ENCODE assay signal across 16 cellular contexts in the genomic region with DNA sequence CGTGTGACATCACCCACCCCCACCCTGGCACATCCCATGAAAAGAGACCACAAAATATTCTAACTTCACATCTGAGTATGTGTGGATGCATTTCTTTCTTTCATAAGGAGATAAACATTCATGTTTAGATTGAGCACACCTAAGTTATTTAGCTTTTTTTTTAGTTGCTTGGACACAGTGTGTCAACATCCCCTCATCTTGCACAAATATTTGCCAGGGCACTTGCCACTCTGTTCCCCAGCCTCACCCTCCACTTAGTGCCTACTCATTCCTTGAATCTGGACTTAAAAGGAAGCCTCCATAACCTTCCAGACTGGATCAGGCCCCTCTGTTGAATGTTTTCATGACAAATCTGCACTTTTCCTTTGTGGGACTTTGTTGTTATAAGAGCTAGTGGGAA.
DNase-seq lines count a peak whose midpoint lies in the region; ATAC-seq and TF ChIP-seq lines count a peak whose summit lies in the region.
"Had no signal": no experiment of that assay in that cellular context is flagged by ENCODE, and none has a peak within 500 bp of the region (broad histone marks: within the 10 kb centered on the region; RNA-seq: fewer than 3 reads in every experiment).

No MANE protein-coding gene starts in this region.

- H3K36me3 Mint-ChIP-seq in Calu3 (ENCODE audit: insufficient read depth, unreplicated experiment) (no peaks in the 10 kb centered on the region), chondrocyte (ENCODE audit: low read depth) (peaks cover 14% of the 10 kb centered on the region)

- no peak overlapping the region for H3K4me2 ChIP-seq in MM.1S (ENCODE audit: low read depth, low read length)

- H4K20me1 ChIP-seq in MM.1S (ENCODE audit: insufficient read depth, low read length), result no peaks in the 10 kb centered on the region

- no peak for TF ChIP-seq CTCF in Calu3 (IDR thresholded peaks at IDR 0.05; ENCODE audit: unreplicated experiment)
- no peak for TF ChIP-seq CTCF in lower lobe of right lung (IDR thresholded peaks at IDR 0.05)
- TF ChIP-seq CTCF in upper lobe of right lung (IDR thresholded peaks at IDR 0.05), result no peak
- no peak for TF ChIP-seq CTCF in chondrocyte (IDR thresholded peaks at IDR 0.05)
- no peak for TF ChIP-seq CTCF in MM.1S (IDR thresholded peaks at IDR 0.05; ENCODE audit: low read length)

- peaks cover 22% of the 10 kb centered on the region for H3K9me3 ChIP-seq in lower lobe of right lung
- H3K9me3 ChIP-seq in upper lobe of right lung, result peaks cover 14% of the 10 kb centered on the region
- no peaks in the 10 kb centered on the region for H3K9me3 ChIP-seq in MM.1S (replicated peaks; ENCODE audit: insufficient read depth, low read length)

- H3K9me2 ChIP-seq in MM.1S (replicated peaks; ENCODE audit: insufficient read depth, low read length), result no peaks in the 10 kb centered on the region

- H3F3A ChIP-seq in MM.1S (ENCODE audit: insufficient read depth, low read length), result no peaks in the 10 kb centered on the region

- peaks cover 7% of the 10 kb centered on the region for H3K9me3 Mint-ChIP-seq in Calu3 (ENCODE audit: low read depth, unreplicated experiment)
- peaks cover 28% of the 10 kb centered on the region for H3K9me3 Mint-ChIP-seq in chondrocyte (ENCODE audit: low read depth)

- CTCF ChIA-PET in Calu3 (lab: Charles Lee), result interaction anchor here (0.7 to 1.2 kb wide), 3 partner anchors 22 to 46 kb away, joined by 4 to 10 read pairs (median 4); no protein-coding TSS in a partner anchor

- H3K4me3 ChIP-seq in lower lobe of right lung (no peak overlapping the region), upper lobe of right lung (no peak overlapping the region), MM.1S (ENCODE audit: low read length) (no peak overlapping the region)
- H3K4me3 ChIP-seq: K562 had no signal

- H3K27ac ChIP-seq in lower lobe of right lung (no peak overlapping the region), upper lobe of right lung (no peak overlapping the region), MM.1S (ENCODE audit: low read length) (no peak overlapping the region)
- H3K27ac ChIP-seq: C4-2B, HL-60 had no signal

- ATAC-seq in lower lobe of right lung (peak; percentile 78 to 86), upper lobe of right lung (peak; percentile 66)
- ATAC-seq: K562 had no signal

- BruUV-seq in Calu3 (replicated peaks; lab: Mats Ljungman, UMichigan), result no TSS peak

- H3K9ac ChIP-seq in MM.1S (ENCODE audit: low read length), result no peak overlapping the region

- H2AFZ ChIP-seq in MM.1S (ENCODE audit: low read length), result no peak overlapping the region

- peaks cover 40% of the 10 kb centered on the region for H3K4me1 Mint-ChIP-seq in Calu3 (ENCODE audit: low read depth, unreplicated experiment)
- H3K4me1 Mint-ChIP-seq in chondrocyte (ENCODE audit: low read depth), result peaks cover 53% of the 10 kb centered on the region
- H3K4me1 Mint-ChIP-seq: B cell; CD4-positive, alpha-beta memory T cell had no signal

- H3K4me1 ChIP-seq in lower lobe of right lung (no peaks in the 10 kb centered on the region), upper lobe of right lung (no peaks in the 10 kb centered on the region), MM.1S (ENCODE audit: low read length) (no peaks in the 10 kb centered on the region)

- no peak for DNase-seq in Calu3
- peak; percentile 34 for DNase-seq in M059J (ENCODE audit: low read depth)
- no peak for DNase-seq in lower lobe of right lung
- no peak for DNase-seq in upper lobe of right lung
- DNase-seq in NCI-H748 treated with DMSO at 0.1 percent for 48 hours (lab: John Stamatoyannopoulos, UW), result no peak
- no peak for DNase-seq in chondrocyte (ENCODE audit: low spot score)
- no peak for DNase-seq in MM.1S
- DNase-seq: CD4-positive, alpha-beta memory T cell; DMS153; GF-D8; HCEC 1CT; HFFc6 had no signal

- H3K79me2 ChIP-seq in MM.1S (ENCODE audit: low read length), result no peaks in the 10 kb centered on the region

- no peaks in the 10 kb centered on the region for H3K36me3 ChIP-seq in lower lobe of right lung
- no peaks in the 10 kb centered on the region for H3K36me3 ChIP-seq in upper lobe of right lung
- no peaks in the 10 kb centered on the region for H3K36me3 ChIP-seq in MM.1S (replicated peaks; ENCODE audit: insufficient read depth, low read length)

- H3K4me3 Mint-ChIP-seq in Calu3 (ENCODE audit: low read depth, unreplicated experiment) (no peak overlapping the region), chondrocyte (ENCODE audit: unreplicated experiment) (no peak overlapping the region)
- H3K4me3 Mint-ChIP-seq: B cell; CD4-positive, alpha-beta memory T cell; HFFc6 had no signal

- H3K27me3 Mint-ChIP-seq in Calu3 (ENCODE audit: unreplicated experiment) (no peaks in the 10 kb centered on the region), chondrocyte (ENCODE audit: low read depth) (no peaks in the 10 kb centered on the region)
- H3K27me3 Mint-ChIP-seq: B cell; CD4-positive, alpha-beta memory T cell had no signal

- H3K27me3 ChIP-seq in lower lobe of right lung (ENCODE audit: low read depth) (no peaks in the 10 kb centered on the region), upper lobe of right lung (no peaks in the 10 kb centered on the region), MM.1S (replicated peaks; ENCODE audit: insufficient read depth, low read length) (no peaks in the 10 kb centered on the region)

- H3K27ac Mint-ChIP-seq in Calu3 (ENCODE audit: unreplicated experiment) (peak overlapping the region; percentile 19), chondrocyte (ENCODE audit: unreplicated experiment) (no peak overlapping the region)
- H3K27ac Mint-ChIP-seq: B cell; CD4-positive, alpha-beta memory T cell; HFFc6 had no signal

- intact Hi-C loops in Calu3 (cut with micrococcal nuclease; ENCODE audit: unreplicated experiment), result no loop called here
- intact Hi-C loops in lower lobe of right lung (cut with DNase I), result no loop called here
- intact Hi-C loops in upper lobe of right lung (cut with DNase I), result no loop called here
